Comparison of ENCODE assay signal across 14 cellular contexts in the genomic region with DNA sequence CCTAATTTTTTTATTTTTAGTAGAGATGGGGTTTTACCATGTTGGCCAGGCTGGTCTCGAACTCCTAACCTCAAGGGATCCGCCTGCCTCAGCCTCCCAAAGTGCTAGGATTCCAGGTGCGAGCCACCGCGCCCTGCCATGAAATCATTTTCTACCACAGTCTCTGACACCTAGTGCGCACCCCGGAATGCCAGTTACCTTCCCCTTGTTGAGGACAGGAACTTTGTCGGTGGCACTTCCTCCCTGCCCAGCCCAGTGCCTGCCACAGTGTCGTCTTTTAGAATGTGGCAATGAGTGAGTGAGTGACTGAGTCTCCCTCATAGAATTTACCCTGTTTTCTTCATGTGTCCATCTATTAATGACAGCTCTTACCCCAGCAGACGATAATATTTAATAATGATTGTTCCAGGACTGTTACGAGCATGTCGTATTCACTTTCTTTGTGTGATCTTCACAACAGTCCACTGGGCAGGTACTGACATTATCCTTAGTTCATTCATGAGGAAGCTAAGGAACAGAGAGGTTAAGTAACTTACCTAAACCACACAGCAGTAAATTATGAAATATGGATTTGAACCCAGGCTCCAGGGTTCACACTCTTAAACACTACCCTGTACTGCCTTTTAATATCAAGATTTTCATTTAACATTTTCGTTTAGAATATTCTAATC. TPM values are rescaled to one million over a fixed set of nuclear protein-coding genes. Genes with fewer than 3 reads are reported as not detected.
DNase-seq lines count a peak whose midpoint lies in the region; ATAC-seq lines count a peak whose summit lies in the region.
"Had no signal": no experiment of that assay in that cellular context is flagged by ENCODE, and none has a peak within 500 bp of the region (broad histone marks: within the 10 kb centered on the region; RNA-seq: fewer than 3 reads in every experiment).

No MANE protein-coding gene starts in this region.

- no peak for ATAC-seq in activated CD8-positive, alpha-beta memory T cell treated with anti-CD3 and anti-CD28 coated beads, Interleukin-2, amount 10 ng/mL, durations not matched to agents 7 days and 5 days
- ATAC-seq in T-helper 17 cell (no peak), HG03175 (IDR thresholded peaks at IDR 0.05; ENCODE audit: unreplicated experiment) (no peak)
- no peak for ATAC-seq in stimulated activated effector memory CD8-positive, alpha-beta T cell treated with anti-CD3 and anti-CD28 coated beads, Interleukin-12 subunit alpha, Interleukin-12 subunit beta, amount 100 ng/mL, for 72 hours

- H3K27ac Mint-ChIP-seq in activated CD8-positive, alpha-beta memory T cell treated with anti-CD3 and anti-CD28 coated beads, Interleukin-2, amount 10 ng/mL, durations not matched to agents 7 days and 5 days, result no peak overlapping the region
- H3K27ac Mint-ChIP-seq in T-helper 17 cell, result peak overlapping the region; percentile 62
- peak overlapping the region; percentile 5 for H3K27ac Mint-ChIP-seq in stimulated activated effector memory CD8-positive, alpha-beta T cell treated with anti-CD3 and anti-CD28 coated beads, Interleukin-12 subunit alpha, Interleukin-12 subunit beta, amount 100 ng/mL, for 72 hours

- H3K9me3 Mint-ChIP-seq in activated CD8-positive, alpha-beta memory T cell treated with anti-CD3 and anti-CD28 coated beads, Interleukin-2, amount 10 ng/mL, durations not matched to agents 7 days and 5 days (ENCODE audit: low read depth), result no peaks in the 10 kb centered on the region
- no peaks in the 10 kb centered on the region for H3K9me3 Mint-ChIP-seq in stimulated activated effector memory CD8-positive, alpha-beta T cell treated with anti-CD3 and anti-CD28 coated beads, Interleukin-12 subunit alpha, Interleukin-12 subunit beta, amount 100 ng/mL, for 72 hours

- H3K27me3 Mint-ChIP-seq in activated CD8-positive, alpha-beta memory T cell treated with anti-CD3 and anti-CD28 coated beads, Interleukin-2, amount 10 ng/mL, durations not matched to agents 7 days and 5 days, result no peaks in the 10 kb centered on the region
- H3K27me3 Mint-ChIP-seq in T-helper 17 cell, result no peaks in the 10 kb centered on the region

- H3K36me3 Mint-ChIP-seq in activated CD8-positive, alpha-beta memory T cell treated with anti-CD3 and anti-CD28 coated beads, Interleukin-2, amount 10 ng/mL, durations not matched to agents 7 days and 5 days, result no peaks in the 10 kb centered on the region
- H3K36me3 Mint-ChIP-seq in T-helper 17 cell (ENCODE audit: low read depth), result peaks cover 4% of the 10 kb centered on the region
- H3K36me3 Mint-ChIP-seq in stimulated activated effector memory CD8-positive, alpha-beta T cell treated with anti-CD3 and anti-CD28 coated beads, Interleukin-12 subunit alpha, Interleukin-12 subunit beta, amount 100 ng/mL, for 72 hours, result peaks cover 7% of the 10 kb centered on the region

- peaks cover 37% of the 10 kb centered on the region for H3K4me1 Mint-ChIP-seq in activated CD8-positive, alpha-beta memory T cell treated with anti-CD3 and anti-CD28 coated beads, Interleukin-2, amount 10 ng/mL, durations not matched to agents 7 days and 5 days
- H3K4me1 Mint-ChIP-seq in T-helper 17 cell, result peaks cover 32% of the 10 kb centered on the region
- peaks cover 39% of the 10 kb centered on the region for H3K4me1 Mint-ChIP-seq in stimulated activated effector memory CD8-positive, alpha-beta T cell treated with anti-CD3 and anti-CD28 coated beads, Interleukin-12 subunit alpha, Interleukin-12 subunit beta, amount 100 ng/mL, for 72 hours

- CTCF ChIA-PET in activated CD8-positive, alpha-beta memory T cell treated with anti-CD3 and anti-CD28 coated beads, Interleukin-2, amount 10 ng/mL, durations not matched to agents 7 days and 5 days (lab: Charles Lee), result interaction anchor here (1.1 kb wide), 1 partner anchor 61 kb away, joined by 3 read pairs; no protein-coding TSS in a partner anchor

- peaks cover 6 to 29% of the 10 kb centered on the region in 2 donors for H3K4me1 ChIP-seq in esophagus (ENCODE audit: control insufficient read depth in 2 of 2, insufficient read depth in 2 of 2, low read length in 1 of 2)
- H3K4me1 ChIP-seq: uterus had no signal

- no peaks in the 10 kb centered on the region for H3K9me3 ChIP-seq in T-helper 17 cell (ENCODE audit: control insufficient read depth, low read length, poor library complexity, severe bottlenecking)
- H3K9me3 ChIP-seq in esophagus (ENCODE audit: control insufficient read depth in 2 of 2, insufficient read depth in 1 of 2, low read depth in 1 of 2, low read length in 1 of 2), result no peaks in the 10 kb centered on the region
- H3K9me3 ChIP-seq: uterus had no signal

- H3K27ac ChIP-seq in esophagus (ENCODE audit: low read depth in 2 of 2, low read length in 1 of 2), result peak overlapping the region; percentile 86 to 90
- H3K27ac ChIP-seq: SK-N-MC had no signal

- peak overlapping the region; percentile 61 to 87 for H3K4me3 ChIP-seq in esophagus (ENCODE audit: low read depth in 1 of 2, low read length in 2 of 2)

- peaks cover 0 to 17% of the 10 kb centered on the region in 2 donors for H3K36me3 ChIP-seq in esophagus (ENCODE audit: control insufficient read depth in 2 of 2, insufficient read depth in 2 of 2, low read length in 1 of 2)
- H3K36me3 ChIP-seq: uterus had no signal

- peak overlapping the region; percentile 25 for H3K4me3 Mint-ChIP-seq in activated CD8-positive, alpha-beta memory T cell treated with anti-CD3 and anti-CD28 coated beads, Interleukin-2, amount 10 ng/mL, durations not matched to agents 7 days and 5 days
- H3K4me3 Mint-ChIP-seq in T-helper 17 cell, result peak overlapping the region; percentile 52
- peak overlapping the region; percentile 73 for H3K4me3 Mint-ChIP-seq in stimulated activated effector memory CD8-positive, alpha-beta T cell treated with anti-CD3 and anti-CD28 coated beads, Interleukin-12 subunit alpha, Interleukin-12 subunit beta, amount 100 ng/mL, for 72 hours

- DNase-seq in activated CD8-positive, alpha-beta memory T cell treated with anti-CD3 and anti-CD28 coated beads, Interleukin-2, amount 10 ng/mL, durations not matched to agents 7 days and 5 days, result no peak
- DNase-seq in activated CD8-positive, alpha-beta memory T cell treated with anti-CD3 and anti-CD28 coated beads for 24 hours, result no peak
- DNase-seq in T-helper 17 cell (no peak), activated gamma-delta T cell treated with Interleukin-2 at 50 U/mL for 16 hours (no peak), foreskin melanocyte (no peak)
- DNase-seq in stimulated activated effector memory CD8-positive, alpha-beta T cell treated with anti-CD3 and anti-CD28 coated beads, Interleukin-12 subunit alpha, Interleukin-12 subunit beta, amount 100 ng/mL, for 72 hours (ENCODE audit: low spot score in 2 of 2), result no peak
- DNase-seq: KBM-7; NCI-H2227 treated with DMSO at 0.1 percent for 48 hours; stimulated activated CD4-positive, alpha-beta T cell treated with anti-CD3 and anti-CD28 coated beads, Interleukin-1b, Interleukin-23, amount 100 ng/mL, for 48 hours; uterus had no signal

- 85 to 86% methylated on average over 13 of the region's 13 CpGs for WGBS in esophagus, 2 donors

- H3K27me3 ChIP-seq in esophagus (ENCODE audit: control insufficient read depth in 1 of 2, insufficient read depth in 2 of 2, low read length in 2 of 2), result no peaks in the 10 kb centered on the region
- H3K27me3 ChIP-seq: uterus had no signal

RNA-seq across cellular contexts. Expression of a gene that starts 1.8 kb away (rescaled TPM):
- total RNA-seq in activated CD8-positive, alpha-beta memory T cell treated with anti-CD3 and anti-CD28 coated beads, Interleukin-2, amount 10 ng/mL, durations not matched to agents 7 days and 5 days, result 10 to 100 TPM; 27.1 TPM
- total RNA-seq in T-helper 17 cell, result 10 to 100 TPM; 59.9 to 67.9 TPM
- polyA plus RNA-seq in esophagus, result 10 to 100 TPM; 31.2 to 32.3 TPM

RNA-seq across cellular contexts. Expression of a gene that starts 20.1 kb away (rescaled TPM):
- not detected for total RNA-seq in activated CD8-positive, alpha-beta memory T cell treated with anti-CD3 and anti-CD28 coated beads, Interleukin-2, amount 10 ng/mL, durations not matched to agents 7 days and 5 days
- not detected for total RNA-seq in T-helper 17 cell
- under 1 TPM in 1 of 2 donors, not detected in 1; 0.02 TPM for polyA plus RNA-seq in esophagus
- total RNA-seq: mesenteric fat pad, uterus had no signal

RNA-seq across cellular contexts. Expression of a gene that starts 57.3 kb away (rescaled TPM):
- 10 to 100 TPM; 34.0 to 40.1 TPM for total RNA-seq in activated CD8-positive, alpha-beta memory T cell treated with anti-CD3 and anti-CD28 coated beads, Interleukin-2, amount 10 ng/mL, durations not matched to agents 7 days and 5 days
- total RNA-seq in T-helper 17 cell, result 10 to 100 TPM; 13.8 to 14.3 TPM
- 10 to 100 TPM; 19.4 to 25.4 TPM for polyA plus RNA-seq in esophagus
